ENCODE assay signal across 1 cellular context in the genomic region with DNA sequence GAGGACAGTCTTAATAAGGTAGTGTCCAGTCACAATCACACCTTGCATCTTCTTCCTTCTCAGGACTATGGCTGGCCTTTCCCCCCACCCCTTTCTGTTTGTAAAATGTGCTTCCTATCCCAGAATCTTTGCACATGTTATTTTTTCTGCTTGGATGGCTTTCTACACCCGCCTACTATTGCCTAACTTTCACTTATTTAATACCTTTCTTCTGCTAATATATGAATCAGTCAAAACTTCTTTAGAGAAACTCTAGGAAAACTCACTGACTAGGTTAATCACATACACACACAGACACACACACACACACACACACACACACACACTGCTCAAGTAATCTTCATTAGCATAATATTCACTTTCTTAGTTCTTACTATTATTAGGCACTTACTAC.
TF ChIP-seq lines count a peak whose summit lies in the region.

No MANE protein-coding gene starts in this region.

TF ChIP-seq in GM23338, 12 proteins besides CTCF, POLR2A, EP300 and RAD21:
- TF ChIP-seq ZNF462 (CRISPR knock-in tag; IDR thresholded peaks at IDR 0.05) (no peak), EZH2 (IDR thresholded peaks at IDR 0.05; ENCODE audit: low read depth, unreplicated experiment) (no peak), EZH2phosphoT487 (IDR thresholded peaks at IDR 0.05; ENCODE audit: unreplicated experiment) (no peak), REST (IDR thresholded peaks at IDR 0.05; ENCODE audit: unreplicated experiment) (no peak), STAT1 (IDR thresholded peaks at IDR 0.05; ENCODE audit: unreplicated experiment) (no peak), CREB1 (CRISPR knock-in tag; IDR thresholded peaks at IDR 0.05; ENCODE audit: low read depth) (no peak), ZNF114 (CRISPR knock-in tag; IDR thresholded peaks at IDR 0.05) (no peak), JUNB (IDR thresholded peaks at IDR 0.05; ENCODE audit: unreplicated experiment) (no peak), NANOG (IDR thresholded peaks at IDR 0.05; ENCODE audit: borderline replicate concordance) (no peak), ETS1 (IDR thresholded peaks at IDR 0.05) (no peak), ZNF331 (CRISPR knock-in tag; IDR thresholded peaks at IDR 0.05; ENCODE audit: low read depth) (no peak), POLR2AphosphoS5 (IDR thresholded peaks at IDR 0.05; ENCODE audit: low read depth) (no peak)
